In genomic region chr3:52372822-52373504, GRCh38 we compare ENCODE assay signal across 9 cellular contexts. TPM values are rescaled to one million over a fixed set of nuclear protein-coding genes. Genes with fewer than 3 reads are reported as not detected.
A peak's percentile ranks its signal among the peaks of the same experiment; 100 is the strongest.
DNase-seq lines count a peak whose midpoint lies in the region; ATAC-seq and TF ChIP-seq lines count a peak whose summit lies in the region.
"Had no signal": no experiment of that assay in that cellular context is flagged by ENCODE, and none has a peak within 500 bp of the region (broad histone marks: within the 10 kb centered on the region; RNA-seq: fewer than 3 reads in every experiment).

No MANE protein-coding gene starts in this region.

- peaks cover 7% of the 10 kb centered on the region for H3K4me1 ChIP-seq in lower lobe of right lung

- no peak for DNase-seq in AG04449 (ENCODE audit: low read depth, low spot score)
- DNase-seq in HFFc6: no peak
- DNase-seq in activated naive CD8-positive, alpha-beta T cell treated with anti-CD3 and anti-CD28 coated beads for 36 hours: peak; percentile 20
- DNase-seq in lower lobe of right lung: no peak
- DNase-seq in omental fat pad (ENCODE audit: low spot score): no peak
- no peak for DNase-seq in medulla oblongata (ENCODE audit: extremely low spot score)

- POLR2A ChIA-PET in AG04449 (lab: Yijun Ruan, JAX): no interaction called here

- TF ChIP-seq CTCF in AG04449 (IDR thresholded peaks at IDR 0.05; ENCODE audit: insufficient read depth, low read length, missing control alignments): no peak
- TF ChIP-seq CTCF in HFFc6 (IDR thresholded peaks at IDR 0.05): peak; percentile 26; the same call in 1 of the 2 replicates
- TF ChIP-seq CTCF in lower lobe of right lung (IDR thresholded peaks at IDR 0.05): peak; percentile 8
- no peak for TF ChIP-seq CTCF in omental fat pad (IDR thresholded peaks at IDR 0.05)

- 0 out of 2 replicates have a peak, but pooled peaks cover 4% of the 10 kb centered on the region for H3K36me3 Mint-ChIP-seq in HFFc6 (ENCODE audit: low read depth)
- no peaks in the 10 kb centered on the region for H3K36me3 Mint-ChIP-seq in activated naive CD8-positive, alpha-beta T cell treated with anti-CD3 and anti-CD28 coated beads for 36 hours

- H3K4me1 Mint-ChIP-seq in HFFc6 (ENCODE audit: low read depth): peaks cover 10% of the 10 kb centered on the region
- peaks cover 9% of the 10 kb centered on the region for H3K4me1 Mint-ChIP-seq in activated naive CD8-positive, alpha-beta T cell treated with anti-CD3 and anti-CD28 coated beads for 36 hours

- intact Hi-C loops in lower lobe of right lung (cut with DNase I): no loop called here

- ATAC-seq in lower lobe of right lung (peak in 1 of 2 donors; percentile 14), omental fat pad (ENCODE audit: low FRiP score) (no peak), GM21576 (IDR thresholded peaks at IDR 0.05; ENCODE audit: unreplicated experiment) (no peak), HG03135 (IDR thresholded peaks at IDR 0.05; ENCODE audit: unreplicated experiment) (no peak)

- H3K4me3 Mint-ChIP-seq in HFFc6: peak overlapping the region; percentile 76
- no peak overlapping the region for H3K4me3 Mint-ChIP-seq in activated naive CD8-positive, alpha-beta T cell treated with anti-CD3 and anti-CD28 coated beads for 36 hours

- CTCF ChIA-PET in AG04449 (lab: Yijun Ruan, JAX): interaction anchor here (5.3 kb wide), 1 partner anchor 11 kb away, joined by 32 read pairs; no protein-coding TSS in a partner anchor

- H3K4me3 ChIP-seq in AG04449 (ENCODE audit: low read depth, low read length): peak overlapping the region; percentile 32
- H3K4me3 ChIP-seq in lower lobe of right lung: peak overlapping the region; percentile 25

- no peaks in the 10 kb centered on the region for H3K9me3 Mint-ChIP-seq in HFFc6
- no peaks in the 10 kb centered on the region for H3K9me3 Mint-ChIP-seq in activated naive CD8-positive, alpha-beta T cell treated with anti-CD3 and anti-CD28 coated beads for 36 hours

- no peaks in the 10 kb centered on the region for H3K9me3 ChIP-seq in lower lobe of right lung

- peaks cover 10% of the 10 kb centered on the region for H3K27me3 Mint-ChIP-seq in HFFc6 (ENCODE audit: insufficient read depth)
- H3K27me3 Mint-ChIP-seq in activated naive CD8-positive, alpha-beta T cell treated with anti-CD3 and anti-CD28 coated beads for 36 hours: no peaks in the 10 kb centered on the region

- H3K36me3 ChIP-seq in lower lobe of right lung: peaks cover 7% of the 10 kb centered on the region

- H3K27ac ChIP-seq in lower lobe of right lung: no peak overlapping the region
- H3K27ac ChIP-seq: VCaP had no signal

- H3K27me3 ChIP-seq in lower lobe of right lung (ENCODE audit: low read depth): no peaks in the 10 kb centered on the region

- H3K27ac Mint-ChIP-seq in HFFc6: peak overlapping the region; percentile 30; the same call in 1 of the 2 replicates
- no peak overlapping the region for H3K27ac Mint-ChIP-seq in activated naive CD8-positive, alpha-beta T cell treated with anti-CD3 and anti-CD28 coated beads for 36 hours

RNA-seq across cellular contexts. Expression of gene BAP1, which starts 36.8 kb away (rescaled TPM):
- total RNA-seq in HFFc6 (2021; fragmentation: NEBNext Ultra II Directional; extraction: Animal tissue kit (Norgen Biotek cat#: 25700)): 10 to 100 TPM; 58.5 to 72.8 (median 64.1) TPM
- total RNA-seq in activated naive CD8-positive, alpha-beta T cell treated with anti-CD3 and anti-CD28 coated beads for 36 hours: 100 to 1,000 TPM; 104 to 107 TPM
- total RNA-seq in lower lobe of right lung: 61.9 TPM
- total RNA-seq in omental fat pad: 10 to 100 TPM; 44.6 to 73.0 (median 57.4) TPM

RNA-seq across cellular contexts. Expression of gene PHF7, which starts 37.5 kb away (rescaled TPM):
- 1 to 10 TPM; 2.9 to 5.0 (median 4.2) TPM for total RNA-seq in HFFc6 (2021; fragmentation: NEBNext Ultra II Directional; extraction: Animal tissue kit (Norgen Biotek cat#: 25700))
- 10 to 100 TPM; 15.4 to 16.6 TPM for total RNA-seq in activated naive CD8-positive, alpha-beta T cell treated with anti-CD3 and anti-CD28 coated beads for 36 hours
- total RNA-seq in lower lobe of right lung (7.7 TPM), omental fat pad (10 to 100 TPM in 2 of 4 donors, 1 to 10 TPM in 2; 5.5 to 12.9 (median 9.1) TPM)

RNA-seq across cellular contexts. Expression of gene DNAH1, which starts 56.8 kb away (rescaled TPM):
- 1 to 10 TPM; 1.4 to 2.1 (median 1.8) TPM for total RNA-seq in HFFc6 (2021; fragmentation: NEBNext Ultra II Directional; extraction: Animal tissue kit (Norgen Biotek cat#: 25700))
- 1 to 10 TPM; 2.6 to 3.7 TPM for total RNA-seq in activated naive CD8-positive, alpha-beta T cell treated with anti-CD3 and anti-CD28 coated beads for 36 hours
- total RNA-seq in lower lobe of right lung: 16.4 TPM
- 10 to 100 TPM in 3 of 4 donors, 1 to 10 TPM in 1; 6.7 to 24.9 (median 14.1) TPM for total RNA-seq in omental fat pad

Comparison
In these comparisons a context has a peak if more than half of its experiments do, and no peak if none do; other contexts are left out.
1. CTCF ChIP-seq: peak in HFFc6 (single experiment) and lower lobe of right lung (single experiment); none in AG04449 (single experiment) and omental fat pad (0 of 3).